In the genomic region with DNA sequence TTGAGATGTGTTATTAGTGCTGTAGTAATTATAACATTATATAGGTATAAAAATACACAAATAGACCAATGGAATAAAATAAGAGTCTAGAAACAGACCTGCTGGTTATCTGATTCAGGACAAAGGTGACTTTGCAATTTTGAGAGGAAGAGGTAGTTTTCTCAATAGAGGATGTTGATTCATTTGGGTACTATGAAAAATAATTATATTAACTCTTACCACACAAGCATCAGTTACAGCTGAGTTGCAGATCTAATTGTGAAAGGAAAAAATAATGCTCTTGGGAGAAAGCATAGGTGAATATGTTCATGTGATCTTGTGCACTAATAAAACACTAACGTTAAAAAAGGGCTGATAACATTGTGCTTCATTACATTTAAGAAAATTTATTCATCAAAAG, we compare ENCODE assay signal across 21 cellular contexts.
DNase-seq lines count a peak whose midpoint lies in the region; ATAC-seq and TF ChIP-seq lines count a peak whose summit lies in the region.
"Had no signal": no experiment of that assay in that cellular context is flagged by ENCODE, and none has a peak within 500 bp of the region (broad histone marks: within the 10 kb centered on the region; RNA-seq: fewer than 3 reads in every experiment).

No MANE protein-coding gene starts in this region.

- TF ChIP-seq CTCF in OCI-LY3 (IDR thresholded peaks at IDR 0.05; ENCODE audit: low read depth, low read length), result no peak
- TF ChIP-seq CTCF in A673 (conservative IDR thresholded peaks at IDR 0.05; ENCODE audit: low read depth, low read length), result no peak

- H3K4me2 ChIP-seq in OCI-LY3 (ENCODE audit: low read length), result peak overlapping the region; percentile 74

- no peaks in the 10 kb centered on the region for H4K20me1 ChIP-seq in OCI-LY3 (ENCODE audit: insufficient read depth, low read length)

- H3K4me3 ChIP-seq in OCI-LY3 (ENCODE audit: low read length) (peak overlapping the region; percentile 20), A673 (ENCODE audit: low read depth, low read length, poor library complexity, severe bottlenecking) (no peak overlapping the region)
- H3K4me3 ChIP-seq: skin epidermis had no signal

- H3K9me3 ChIP-seq in OCI-LY3 (ENCODE audit: insufficient read depth, low read length) (no peaks in the 10 kb centered on the region), A673 (ENCODE audit: low read depth, low read length, poor library complexity, severe bottlenecking) (no peaks in the 10 kb centered on the region)

- peak; percentile 61 for ATAC-seq in GM18517 (IDR thresholded peaks at IDR 0.05; ENCODE audit: unreplicated experiment)
- ATAC-seq in GM19452 (IDR thresholded peaks at IDR 0.05; ENCODE audit: unreplicated experiment), result peak; percentile 46
- ATAC-seq in HG03354 (IDR thresholded peaks at IDR 0.05; ENCODE audit: poor library complexity, severe bottlenecking, unreplicated experiment), result peak; percentile 63
- no peak for ATAC-seq in GM21723 (IDR thresholded peaks at IDR 0.05; ENCODE audit: unreplicated experiment)
- no peak for ATAC-seq in HG03025 (IDR thresholded peaks at IDR 0.05; ENCODE audit: low FRiP score, unreplicated experiment)
- ATAC-seq: foreskin keratinocyte, T-helper 17 cell had no signal

- no TSS peak for BruUV-seq in A673 (replicated peaks; lab: Mats Ljungman, UMichigan)

- H3K9ac ChIP-seq in OCI-LY3 (ENCODE audit: low read length), result no peak overlapping the region

- no peak overlapping the region for H2AFZ ChIP-seq in OCI-LY3 (ENCODE audit: low read depth, low read length)

- no peaks in the 10 kb centered on the region for H3K27me3 ChIP-seq in OCI-LY3 (ENCODE audit: low read depth, low read length)
- no peaks in the 10 kb centered on the region for H3K27me3 ChIP-seq in A673 (replicated peaks; ENCODE audit: insufficient read depth, low read depth, low read length, poor library complexity)
- H3K27me3 ChIP-seq: brain microvascular endothelial cell, foreskin keratinocyte had no signal

- intact Hi-C loops in A673 (cut with micrococcal nuclease; ENCODE audit: unreplicated experiment), result no loop called here

- CTCF ChIA-PET in A673 (lab: Charles Lee), result no interaction called here

- H3K36me3 ChIP-seq in OCI-LY3 (replicated peaks; ENCODE audit: low read depth, low read length) (peaks cover 4% of the 10 kb centered on the region), A673 (ENCODE audit: insufficient read depth, low read length, poor library complexity, severe bottlenecking) (no peaks in the 10 kb centered on the region)
- H3K36me3 ChIP-seq: brain microvascular endothelial cell had no signal

- H3K4me1 ChIP-seq in OCI-LY3 (ENCODE audit: low read length) (peaks cover 38% of the 10 kb centered on the region), A673 (ENCODE audit: insufficient read depth, low read length, poor library complexity, severe bottlenecking) (no peaks in the 10 kb centered on the region)
- H3K4me1 ChIP-seq: foreskin keratinocyte had no signal

- H3K79me2 ChIP-seq in OCI-LY3 (ENCODE audit: low read length), result no peaks in the 10 kb centered on the region

- H3K27ac ChIP-seq in OCI-LY3 (ENCODE audit: low read length), result peak overlapping the region; percentile 64
- H3K27ac ChIP-seq in A673 (ENCODE audit: low read depth, low read length, poor library complexity, severe bottlenecking), result no peak overlapping the region
- H3K27ac ChIP-seq: brain microvascular endothelial cell, epithelial cell of prostate, foreskin keratinocyte, skin epidermis had no signal

- no peak for DNase-seq in stimulated activated CD4-positive, alpha-beta T cell treated with anti-CD3 and anti-CD28 coated beads, Interleukin-4, amount 100 ng/mL, for 1 hour
- DNase-seq in A673 (ENCODE audit: low spot score), result no peak
- DNase-seq: activated B cell treated with CpG ODN at 0.5 μM for 24 hours; activated naive CD8-positive, alpha-beta T cell treated with anti-CD3 and anti-CD28 coated beads, Interleukin-2, amount 10 ng/mL, durations not matched to agents 7 days and 5 days; brain microvascular endothelial cell; foreskin keratinocyte; HCEC 1CT; KBM-7; NCI-H1092; NCI-H2081 treated with DMSO at 0.1 percent for 48 hours; NCI-H524; OCI-M1; T-helper 17 cell had no signal

- POLR2A ChIA-PET in A673 (lab: Charles Lee; ENCODE audit: low non-redundant PET), result no interaction called here

Comparison
In these comparisons a context has a peak if more than half of its experiments do, and no peak if none do; other contexts are left out.
1. ATAC-seq: peak in GM18517 (single experiment), GM19452 (single experiment) and HG03354 (single experiment); none in GM21723 (single experiment) and HG03025 (single experiment).